12 cellular contexts compared by ENCODE assay signal in the genomic region with DNA sequence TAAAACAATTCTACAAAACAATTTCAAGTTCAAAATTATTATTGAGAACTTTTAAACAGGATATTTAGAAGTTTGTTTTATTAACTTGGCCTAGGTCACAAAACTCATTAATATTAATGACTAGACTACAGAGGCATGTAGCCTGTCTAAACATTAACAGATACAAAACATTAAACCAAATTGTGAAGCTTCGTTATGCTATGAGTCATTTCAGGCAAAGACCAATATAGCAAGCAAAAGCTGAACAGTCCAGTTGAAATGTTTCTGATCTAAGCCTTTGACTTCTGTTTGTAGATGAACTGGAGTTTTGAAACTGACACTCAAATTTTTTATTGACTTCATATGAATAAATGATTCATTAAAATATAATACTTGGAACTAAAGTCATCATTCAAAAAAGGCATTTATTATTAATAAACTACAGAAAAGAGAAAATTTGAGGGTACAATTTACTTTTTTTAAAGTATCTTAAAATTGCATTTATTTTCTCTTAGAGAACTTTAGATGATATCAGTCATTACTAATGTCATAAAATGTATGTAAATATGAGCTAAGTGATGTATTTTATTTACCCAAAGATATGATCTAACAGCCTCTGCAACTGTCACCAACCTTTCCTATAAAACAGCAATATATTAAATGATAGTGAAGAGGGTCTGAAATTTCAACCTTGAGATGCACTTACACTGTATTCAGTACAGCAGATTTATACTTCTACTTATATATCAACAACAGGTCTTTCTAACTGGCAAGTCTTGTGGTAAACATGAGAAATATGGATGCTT.
DNase-seq lines count a peak whose midpoint lies in the region; ATAC-seq lines count a peak whose summit lies in the region.
"Had no signal": no experiment of that assay in that cellular context is flagged by ENCODE, and none has a peak within 500 bp of the region (broad histone marks: within the 10 kb centered on the region; RNA-seq: fewer than 3 reads in every experiment).

No MANE protein-coding gene starts in this region.

- H3K23ac ChIP-seq in mesenchymal stem cell (ENCODE audit: low read length in 2 of 2) = no peak overlapping the region

- no peak overlapping the region for H3K4me3 Mint-ChIP-seq in stimulated activated memory B cell treated with anti-CD40 and anti-IgM and Interleukin-4, amounts not matched to agents 10 μg/mL and 1 μg/mL and 100 μg/mL, for 72 hours
- H3K4me3 Mint-ChIP-seq: activated naive CD4-positive, alpha-beta T cell treated with anti-CD3 and anti-CD28 coated beads, Interleukin-2, amount 10 ng/mL, durations not matched to agents 7 days and 5 days had no signal

- peak overlapping the region; percentile 23 for H3K27ac ChIP-seq in mesenchymal stem cell (ENCODE audit: low read length, poor library complexity, severe bottlenecking)

- H2AFZ ChIP-seq in mesenchymal stem cell (ENCODE audit: low read depth, low read length) = no peak overlapping the region

- H3K27ac Mint-ChIP-seq in stimulated activated memory B cell treated with anti-CD40 and anti-IgM and Interleukin-4, amounts not matched to agents 10 μg/mL and 1 μg/mL and 100 μg/mL, for 72 hours = no peak overlapping the region
- H3K27ac Mint-ChIP-seq: activated naive CD4-positive, alpha-beta T cell treated with anti-CD3 and anti-CD28 coated beads, Interleukin-2, amount 10 ng/mL, durations not matched to agents 7 days and 5 days had no signal

- ATAC-seq in GM18873 (IDR thresholded peaks at IDR 0.05; ENCODE audit: low FRiP score, unreplicated experiment) (peak; percentile 99), HG02610 (IDR thresholded peaks at IDR 0.05; ENCODE audit: unreplicated experiment) (peak; percentile 96), HG03571 (IDR thresholded peaks at IDR 0.05; ENCODE audit: unreplicated experiment) (peak; percentile 89)
- ATAC-seq in stimulated activated memory B cell treated with anti-CD40 and anti-IgM and Interleukin-4, amounts not matched to agents 10 μg/mL and 1 μg/mL and 100 μg/mL, for 72 hours = no peak

- H4K8ac ChIP-seq in mesenchymal stem cell (ENCODE audit: low read length) = no peak overlapping the region

- H2BK12ac ChIP-seq in mesenchymal stem cell (ENCODE audit: low read length in 2 of 2) = no peak overlapping the region

- no peak overlapping the region for H2BK120ac ChIP-seq in mesenchymal stem cell (ENCODE audit: low read depth, low read length)

- H3K4me2 ChIP-seq in mesenchymal stem cell (ENCODE audit: low read length, poor library complexity, severe bottlenecking) = no peak overlapping the region

- H3K4me3 ChIP-seq in mesenchymal stem cell (ENCODE audit: insufficient read depth in 1 of 2, low read depth in 1 of 2, low read length in 2 of 2) = no peak overlapping the region

- no peaks in the 10 kb centered on the region for H3K79me1 ChIP-seq in mesenchymal stem cell (replicated peaks; ENCODE audit: low read length, poor library complexity, severe bottlenecking)

- peaks cover 62% of the 10 kb centered on the region for H3K36me3 Mint-ChIP-seq in stimulated activated memory B cell treated with anti-CD40 and anti-IgM and Interleukin-4, amounts not matched to agents 10 μg/mL and 1 μg/mL and 100 μg/mL, for 72 hours

- H4K91ac ChIP-seq in mesenchymal stem cell (ENCODE audit: low read length) = no peak overlapping the region

- 0% methylated on average over 1 of the region's 1 CpG for WGBS in mesenchymal stem cell

- H2AK5ac ChIP-seq in mesenchymal stem cell (ENCODE audit: low read length, severe bottlenecking) = no peak overlapping the region

- H3K4ac ChIP-seq in mesenchymal stem cell (ENCODE audit: low read depth in 1 of 2, low read length in 2 of 2) = no peak overlapping the region

- no peak overlapping the region for H3K14ac ChIP-seq in mesenchymal stem cell (ENCODE audit: low read length in 2 of 2)

- peak; percentile 66 for DNase-seq in mesenchymal stem cell
- DNase-seq in A172 (ENCODE audit: low spot score) = no peak
- no peak for DNase-seq in NCI-H226
- DNase-seq in activated CD4-positive, alpha-beta T cell treated with anti-CD3 and anti-CD28 coated beads for 4 hours = no peak
- DNase-seq: activated naive CD4-positive, alpha-beta T cell treated with anti-CD3 and anti-CD28 coated beads, Interleukin-2, amount 10 ng/mL, durations not matched to agents 7 days and 5 days; NCI-H1417; nucleus accumbens; T-helper 2 cell had no signal

- no peak overlapping the region for H2BK5ac ChIP-seq in mesenchymal stem cell (ENCODE audit: low read depth, low read length, poor library complexity, severe bottlenecking)

- H3K4me1 ChIP-seq in mesenchymal stem cell (ENCODE audit: control insufficient read depth, insufficient read depth, low read depth, low read length) = no peaks in the 10 kb centered on the region

- H3K9me3 Mint-ChIP-seq in stimulated activated memory B cell treated with anti-CD40 and anti-IgM and Interleukin-4, amounts not matched to agents 10 μg/mL and 1 μg/mL and 100 μg/mL, for 72 hours = peaks cover 10% of the 10 kb centered on the region

- H3K4me1 Mint-ChIP-seq in stimulated activated memory B cell treated with anti-CD40 and anti-IgM and Interleukin-4, amounts not matched to agents 10 μg/mL and 1 μg/mL and 100 μg/mL, for 72 hours = no peaks in the 10 kb centered on the region
- H3K4me1 Mint-ChIP-seq: activated naive CD4-positive, alpha-beta T cell treated with anti-CD3 and anti-CD28 coated beads, Interleukin-2, amount 10 ng/mL, durations not matched to agents 7 days and 5 days had no signal

- H3K27me3 Mint-ChIP-seq in stimulated activated memory B cell treated with anti-CD40 and anti-IgM and Interleukin-4, amounts not matched to agents 10 μg/mL and 1 μg/mL and 100 μg/mL, for 72 hours = no peaks in the 10 kb centered on the region
- H3K27me3 Mint-ChIP-seq: activated naive CD4-positive, alpha-beta T cell treated with anti-CD3 and anti-CD28 coated beads, Interleukin-2, amount 10 ng/mL, durations not matched to agents 7 days and 5 days had no signal

- H2BK15ac ChIP-seq in mesenchymal stem cell (ENCODE audit: low read depth, poor library complexity, severe bottlenecking) = no peak overlapping the region

- H3K36me3 ChIP-seq in mesenchymal stem cell (ENCODE audit: control insufficient read depth in 1 of 2, insufficient read depth in 2 of 2, low read depth in 1 of 2, low read length in 2 of 2) = no peaks in the 10 kb centered on the region

- peaks cover 30% of the 10 kb centered on the region for H3K9me3 ChIP-seq in mesenchymal stem cell (ENCODE audit: control insufficient read depth, low read length)

- no peak overlapping the region for H3K18ac ChIP-seq in mesenchymal stem cell (ENCODE audit: low read depth in 1 of 2, low read length in 2 of 2)

- no peak overlapping the region for H3K9ac ChIP-seq in mesenchymal stem cell (ENCODE audit: low read length)

- H3K27me3 ChIP-seq in mesenchymal stem cell (ENCODE audit: control insufficient read depth in 1 of 2, insufficient read depth in 1 of 2, low read length in 2 of 2) = no peaks in the 10 kb centered on the region
